In the genomic region with DNA sequence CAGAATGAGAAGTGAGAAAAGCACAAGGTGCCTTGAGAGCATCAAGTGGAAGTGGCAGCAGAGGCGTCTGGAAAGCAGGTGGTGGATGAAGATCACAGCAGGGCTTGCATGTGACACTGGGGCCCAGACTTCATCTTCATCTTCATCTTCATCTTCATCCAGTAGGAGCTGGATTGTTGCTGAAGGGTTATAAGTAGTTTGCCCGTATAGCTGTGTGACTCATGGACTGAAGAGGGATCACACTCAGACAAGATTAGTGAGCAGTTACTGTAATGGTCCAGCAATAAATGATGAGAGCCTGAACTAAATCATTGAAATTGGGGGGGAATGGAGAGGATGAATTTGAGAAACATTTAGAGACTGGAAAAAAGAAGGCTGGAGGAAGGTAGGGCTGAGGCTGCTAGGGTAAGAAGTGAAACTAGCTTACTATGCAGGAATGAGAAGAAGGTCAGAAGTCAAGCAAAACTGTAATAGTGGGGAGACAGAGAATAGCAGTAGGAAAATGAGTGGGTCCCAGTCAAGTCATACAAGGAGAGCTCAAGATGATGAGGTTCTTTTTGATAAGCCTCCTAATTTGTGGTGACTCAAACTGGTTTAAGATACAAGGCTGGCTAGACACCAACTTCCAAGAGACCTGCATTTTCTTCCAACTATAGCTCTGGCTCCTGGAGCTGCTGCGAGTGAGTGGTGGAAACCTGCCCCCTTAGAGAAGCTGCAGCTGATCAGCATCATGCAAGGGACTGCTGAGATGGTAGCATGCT, we compare ENCODE assay signal across 11 cellular contexts.
DNase-seq lines count a peak whose midpoint lies in the region; ATAC-seq and TF ChIP-seq lines count a peak whose summit lies in the region.
"Had no signal": no experiment of that assay in that cellular context is flagged by ENCODE, and none has a peak within 500 bp of the region (broad histone marks: within the 10 kb centered on the region; RNA-seq: fewer than 3 reads in every experiment).

No MANE protein-coding gene starts in this region.

- peak; percentile 43 for DNase-seq in EL
- DNase-seq in HCT116 (ENCODE audit: low read depth, low spot score), result no peak
- DNase-seq in PC-9, result no peak
- DNase-seq in hepatocyte (ENCODE audit: low spot score), result no peak
- no peak for DNase-seq in islet precursor cell
- no peak for DNase-seq in cerebellar cortex (ENCODE audit: low spot score)
- no peak for DNase-seq in AG08396 (ENCODE audit: low spot score)
- no peak for DNase-seq in COLO668 (lab: John Stamatoyannopoulos, UW; ENCODE audit: unreplicated experiment)
- DNase-seq: activated T-cell treated with anti-CD3 and anti-CD28 coated beads, Interleukin-2, amount 50 U/mL, for 48 hours; Caco-2; stimulated activated CD8-positive, alpha-beta memory T cell treated with anti-CD3 and anti-CD28 coated beads, Interleukin-4, amount 100 ng/mL, for 48 hours had no signal

- BruUV-seq in HCT116 (replicated peaks; lab: Mats Ljungman, UMichigan), result no TSS peak
- no TSS peak for BruUV-seq in PC-9 (replicated peaks; lab: Mats Ljungman, UMichigan)

- no peaks in the 10 kb centered on the region for H3K36me3 ChIP-seq in HCT116 (ENCODE audit: control insufficient read depth in 1 of 2, insufficient read depth in 2 of 2, low read length in 2 of 2)
- H3K36me3 ChIP-seq in PC-9 (ENCODE audit: low read depth), result no peaks in the 10 kb centered on the region
- no peaks in the 10 kb centered on the region for H3K36me3 ChIP-seq in hepatocyte (replicated peaks; ENCODE audit: insufficient read depth, low read depth)

- no peak for ATAC-seq in HCT116

- RAD21 ChIA-PET in HCT116 (lab: Charles Lee; ENCODE audit: low non-redundant PET in 1 of 2, low total read pairs in 2 of 2, uncharacterized antibody in 2 of 2, unreplicated experiment in 2 of 2), result no interaction called here

- no peak for TF ChIP-seq POLR2A in HCT116 (IDR thresholded peaks at IDR 0.05; ENCODE audit: borderline replicate concordance, extremely low read depth, insufficient read depth, insufficient read length)

- POLR2A ChIA-PET in HCT116 (lab: Charles Lee) (no interaction called here), PC-9 (lab: Charles Lee; ENCODE audit: unreplicated experiment) (no interaction called here)

- H2AFZ ChIP-seq in HCT116 (ENCODE audit: low read depth, low read length, poor library complexity, severe bottlenecking) (no peak overlapping the region), PC-9 (no peak overlapping the region), hepatocyte (no peak overlapping the region)

- CTCF ChIA-PET in HCT116 (lab: Charles Lee) (interaction anchor here (0.8 kb wide), 1 partner anchor 42 kb away, joined by 3 read pairs; no protein-coding TSS in a partner anchor), PC-9 (lab: Charles Lee) (no interaction called here)

- peaks cover 40% of the 10 kb centered on the region for H3F3A ChIP-seq in PC-9 (ENCODE audit: insufficient read depth, low read depth)

- no peak overlapping the region for H3K9ac ChIP-seq in HCT116 (ENCODE audit: low read length)

- H3K4me3 ChIP-seq in HCT116 (replicated peaks in 1 of 2; ENCODE audit: low read depth in 1 of 2, low read length in 2 of 2), result no peak overlapping the region
- H3K4me3 ChIP-seq in PC-9, result no peak overlapping the region
- no peak overlapping the region for H3K4me3 ChIP-seq in hepatocyte

- H3K27ac ChIP-seq in HCT116 (ENCODE audit: low read depth, low read length) (peak overlapping the region; percentile 5), PC-9 (peak overlapping the region; percentile 90), hepatocyte (peak overlapping the region; percentile 80)

- 78% methylated on average over 3 of the region's 3 CpGs for WGBS in hepatocyte (ENCODE audit: low lambda C conversion rate, missing lambda C conversion rate)

- TF ChIP-seq CTCF in HCT116 (IDR thresholded peaks at IDR 0.05 in 2 of 3, conservative IDR thresholded peaks at IDR 0.05 in 1 of 3; ENCODE audit: borderline replicate concordance in 1 of 3, insufficient read depth in 1 of 3, low read depth in 2 of 3, low read length in 2 of 3) (no peak), PC-9 (conservative IDR thresholded peaks at IDR 0.05) (no peak), hepatocyte (IDR thresholded peaks at IDR 0.05; ENCODE audit: poor library complexity) (no peak)

- H3K4me2 ChIP-seq in HCT116 (ENCODE audit: low read length), result peak overlapping the region; percentile 71
- peak overlapping the region; percentile 48 for H3K4me2 ChIP-seq in PC-9
- H3K4me2 ChIP-seq in hepatocyte, result no peak overlapping the region

- no peaks in the 10 kb centered on the region for H4K20me1 ChIP-seq in HCT116 (ENCODE audit: insufficient read depth)
- no peaks in the 10 kb centered on the region for H4K20me1 ChIP-seq in PC-9 (ENCODE audit: insufficient read depth)
- no peaks in the 10 kb centered on the region for H4K20me1 ChIP-seq in hepatocyte (ENCODE audit: insufficient read depth, poor library complexity, severe bottlenecking)

- H3K9me2 ChIP-seq in HCT116 (ENCODE audit: insufficient read depth), result no peaks in the 10 kb centered on the region
- H3K9me2 ChIP-seq in PC-9 (ENCODE audit: insufficient read depth), result no peaks in the 10 kb centered on the region
- H3K9me2 ChIP-seq in hepatocyte (replicated peaks; ENCODE audit: insufficient read depth), result no peaks in the 10 kb centered on the region

- H3K4me1 ChIP-seq in HCT116 (ENCODE audit: control insufficient read depth in 1 of 2, insufficient read depth in 2 of 2, low read length in 2 of 2) (peaks cover 80 to 93% of the 10 kb centered on the region in 2 experiments), PC-9 (replicated peaks; ENCODE audit: insufficient read depth) (peaks cover 81% of the 10 kb centered on the region), hepatocyte (ENCODE audit: insufficient read depth) (peaks cover 7% of the 10 kb centered on the region)

- no peaks in the 10 kb centered on the region for H3K9me3 ChIP-seq in HCT116 (ENCODE audit: control insufficient read depth in 1 of 2, insufficient read depth in 1 of 2, low read depth in 1 of 2, low read length in 2 of 2)
- H3K9me3 ChIP-seq in PC-9 (ENCODE audit: insufficient read depth, low read depth), result no peaks in the 10 kb centered on the region
- no peaks in the 10 kb centered on the region for H3K9me3 ChIP-seq in hepatocyte (ENCODE audit: low read depth)
- H3K9me3 ChIP-seq: Caco-2 had no signal

- H3K79me2 ChIP-seq in HCT116 (ENCODE audit: insufficient read depth, low read length) (peaks cover 22% of the 10 kb centered on the region), PC-9 (ENCODE audit: low read depth) (0 out of 2 replicates have a peak, but pooled peaks cover 15% of the 10 kb centered on the region), hepatocyte (no peaks in the 10 kb centered on the region)

- H3K27me3 ChIP-seq in HCT116 (ENCODE audit: insufficient read depth, low read length), result no peaks in the 10 kb centered on the region
- H3K27me3 ChIP-seq in PC-9 (ENCODE audit: insufficient read depth, low read depth), result no peaks in the 10 kb centered on the region
- no peaks in the 10 kb centered on the region for H3K27me3 ChIP-seq in hepatocyte

- intact Hi-C loops in HCT116 (cut with micrococcal nuclease), result no loop called here
- intact Hi-C loops in PC-9 (cut with micrococcal nuclease; ENCODE audit: unreplicated experiment), result no loop called here

- no peak for TF ChIP-seq RAD21 in HCT116 (IDR thresholded peaks at IDR 0.05; ENCODE audit: low read depth)

TF ChIP-seq in HCT116, 20 proteins besides CTCF, POLR2A, EP300 and RAD21 (continues in another document):
- TF ChIP-seq CEBPB (IDR thresholded peaks at IDR 0.05; ENCODE audit: low read depth), result no peak
- TF ChIP-seq, protein P1, sequence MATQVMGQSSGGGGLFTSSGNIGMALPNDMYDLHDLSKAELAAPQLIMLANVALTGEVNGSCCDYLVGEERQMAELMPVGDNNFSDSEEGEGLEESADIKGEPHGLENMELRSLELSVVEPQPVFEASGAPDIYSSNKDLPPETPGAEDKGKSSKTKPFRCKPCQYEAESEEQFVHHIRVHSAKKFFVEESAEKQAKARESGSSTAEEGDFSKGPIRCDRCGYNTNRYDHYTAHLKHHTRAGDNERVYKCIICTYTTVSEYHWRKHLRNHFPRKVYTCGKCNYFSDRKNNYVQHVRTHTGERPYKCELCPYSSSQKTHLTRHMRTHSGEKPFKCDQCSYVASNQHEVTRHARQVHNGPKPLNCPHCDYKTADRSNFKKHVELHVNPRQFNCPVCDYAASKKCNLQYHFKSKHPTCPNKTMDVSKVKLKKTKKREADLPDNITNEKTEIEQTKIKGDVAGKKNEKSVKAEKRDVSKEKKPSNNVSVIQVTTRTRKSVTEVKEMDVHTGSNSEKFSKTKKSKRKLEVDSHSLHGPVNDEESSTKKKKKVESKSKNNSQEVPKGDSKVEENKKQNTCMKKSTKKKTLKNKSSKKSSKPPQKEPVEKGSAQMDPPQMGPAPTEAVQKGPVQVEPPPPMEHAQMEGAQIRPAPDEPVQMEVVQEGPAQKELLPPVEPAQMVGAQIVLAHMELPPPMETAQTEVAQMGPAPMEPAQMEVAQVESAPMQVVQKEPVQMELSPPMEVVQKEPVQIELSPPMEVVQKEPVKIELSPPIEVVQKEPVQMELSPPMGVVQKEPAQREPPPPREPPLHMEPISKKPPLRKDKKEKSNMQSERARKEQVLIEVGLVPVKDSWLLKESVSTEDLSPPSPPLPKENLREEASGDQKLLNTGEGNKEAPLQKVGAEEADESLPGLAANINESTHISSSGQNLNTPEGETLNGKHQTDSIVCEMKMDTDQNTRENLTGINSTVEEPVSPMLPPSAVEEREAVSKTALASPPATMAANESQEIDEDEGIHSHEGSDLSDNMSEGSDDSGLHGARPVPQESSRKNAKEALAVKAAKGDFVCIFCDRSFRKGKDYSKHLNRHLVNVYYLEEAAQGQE (IDR thresholded peaks at IDR 0.05; ENCODE audit: low read depth), result no peak
- no peak for TF ChIP-seq TCF7L2 (IDR thresholded peaks at IDR 0.05; ENCODE audit: borderline replicate concordance, extremely low read depth, insufficient read depth, insufficient read length)
- no peak for TF ChIP-seq YY1 (IDR thresholded peaks at IDR 0.05; ENCODE audit: extremely low read depth, insufficient replicate concordance, low read depth, low read length)
- no peak for TF ChIP-seq SP1 (IDR thresholded peaks at IDR 0.05; ENCODE audit: low read depth)
- TF ChIP-seq SIN3A (IDR thresholded peaks at IDR 0.05; ENCODE audit: low read depth), result no peak
- TF ChIP-seq EZH2 (IDR thresholded peaks at IDR 0.05), result no peak
- TF ChIP-seq, protein P2, sequence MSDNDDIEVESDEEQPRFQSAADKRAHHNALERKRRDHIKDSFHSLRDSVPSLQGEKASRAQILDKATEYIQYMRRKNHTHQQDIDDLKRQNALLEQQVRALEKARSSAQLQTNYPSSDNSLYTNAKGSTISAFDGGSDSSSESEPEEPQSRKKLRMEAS (IDR thresholded peaks at IDR 0.05), result no peak
- no peak for TF ChIP-seq EZH2phosphoT487 (IDR thresholded peaks at IDR 0.05; ENCODE audit: borderline replicate concordance)
- TF ChIP-seq CBX3 (IDR thresholded peaks at IDR 0.05; ENCODE audit: low read depth), result no peak
- no peak for TF ChIP-seq JUND (IDR thresholded peaks at IDR 0.05)
- TF ChIP-seq POLR2AphosphoS5 (IDR thresholded peaks at IDR 0.05; ENCODE audit: low read depth, low read length), result no peak
- TF ChIP-seq FOSL1 (IDR thresholded peaks at IDR 0.05; ENCODE audit: low read depth), result no peak
- TF ChIP-seq ELF1 (IDR thresholded peaks at IDR 0.05; ENCODE audit: borderline replicate concordance, low read depth), result no peak
- TF ChIP-seq EGR1 (IDR thresholded peaks at IDR 0.05; ENCODE audit: low read depth), result no peak

Comparison
In these comparisons a context has a peak if more than half of its experiments do, and no peak if none do; other contexts are left out.
1. H3K27ac ChIP-seq: peak in every context shown above with its lines; median percentile 90 in PC-9; 80 in hepatocyte; 5 in HCT116.